ENCODE assay signal across 1 cellular context in the genomic region with DNA sequence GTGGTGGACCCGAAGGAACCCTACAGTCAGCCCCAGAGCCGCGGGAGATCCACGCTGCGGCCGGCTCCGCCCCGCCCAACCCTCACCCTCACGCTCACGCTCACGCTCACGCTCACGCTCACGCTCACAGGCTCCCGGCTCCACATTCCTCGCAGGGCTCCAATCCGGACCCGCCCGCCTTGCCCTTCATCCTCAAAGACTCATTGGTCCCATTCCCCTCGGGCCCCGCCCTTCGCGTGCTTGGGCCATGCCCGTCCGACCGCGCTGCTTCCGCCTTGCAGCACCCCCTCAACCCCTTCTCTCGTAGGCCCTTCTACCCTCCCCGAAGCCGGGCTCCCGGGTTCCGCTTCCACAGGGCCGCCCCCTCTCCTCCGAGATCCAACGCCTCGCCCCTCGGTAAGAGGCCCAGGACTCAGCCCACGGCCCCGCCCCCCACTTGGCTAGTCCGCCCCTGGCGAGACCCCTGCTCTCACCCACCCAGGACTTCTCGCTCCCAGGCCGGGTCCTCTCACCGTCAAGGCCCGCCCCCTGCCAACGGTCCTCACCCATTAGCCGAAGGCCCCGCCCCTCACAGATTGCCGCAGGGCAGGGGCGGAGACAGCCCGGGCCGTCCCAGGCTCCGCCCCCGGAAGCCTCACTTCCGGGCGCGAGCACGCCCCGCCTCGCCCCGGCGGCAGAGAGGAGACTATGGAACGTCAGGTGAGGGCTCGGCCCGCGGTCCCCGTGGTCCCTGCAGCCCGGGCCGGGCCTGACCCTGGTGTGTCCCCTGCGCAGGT.
TF ChIP-seq lines count a peak whose summit lies in the region.

TSS of gene APEH (plus strand) at position 637 of the 776 bp plus-strand sequence. CDS start at position 688, 51 bp downstream.

TF ChIP-seq in GM12878, 131 proteins besides CTCF, POLR2A, EP300 and RAD21 (continued from another document and continues in another):
- TF ChIP-seq USF2 (IDR thresholded peaks at IDR 0.05; ENCODE audit: borderline replicate concordance, low read depth, low read length), result no peak
- TF ChIP-seq RFX5 (IDR thresholded peaks at IDR 0.05; ENCODE audit: low read depth, low read length), result peak; percentile 50; the same call in 1 of the 2 replicates
- TF ChIP-seq CREM (IDR thresholded peaks at IDR 0.05; ENCODE audit: low read depth), result peak; percentile 11; the same call in 1 of the 2 replicates
- peak; percentile 95 for TF ChIP-seq NBN (IDR thresholded peaks at IDR 0.05)
- peak; percentile 85 for TF ChIP-seq PBX3 (IDR thresholded peaks at IDR 0.05; ENCODE audit: insufficient replicate concordance, low read depth, low read length)
- no peak for TF ChIP-seq PAX8 (IDR thresholded peaks at IDR 0.05)
- no peak for TF ChIP-seq E2F4 (IDR thresholded peaks at IDR 0.05; ENCODE audit: low read depth, low read length)
- TF ChIP-seq KLF5 (IDR thresholded peaks at IDR 0.05; ENCODE audit: partially characterized antibody), result no peak
- no peak for TF ChIP-seq MEF2A (IDR thresholded peaks at IDR 0.05; ENCODE audit: insufficient read depth, low read depth, low read length)
- TF ChIP-seq YBX1 (IDR thresholded peaks at IDR 0.05), result no peak
- no peak for TF ChIP-seq ZZZ3 (IDR thresholded peaks at IDR 0.05; ENCODE audit: control insufficient read depth, insufficient read length, low read depth)
- peak; percentile 6; the same call in 1 of the 2 replicates for TF ChIP-seq TCF12 (IDR thresholded peaks at IDR 0.05; ENCODE audit: low read depth, low read length)
- TF ChIP-seq DPF2 (IDR thresholded peaks at IDR 0.05), result no peak; the same call in none of the 2 replicates
- no peak for TF ChIP-seq ZNF384 (IDR thresholded peaks at IDR 0.05; ENCODE audit: borderline replicate concordance, low read depth, low read length)
- no peak for TF ChIP-seq JUNB (IDR thresholded peaks at IDR 0.05)
- TF ChIP-seq, protein P1, sequence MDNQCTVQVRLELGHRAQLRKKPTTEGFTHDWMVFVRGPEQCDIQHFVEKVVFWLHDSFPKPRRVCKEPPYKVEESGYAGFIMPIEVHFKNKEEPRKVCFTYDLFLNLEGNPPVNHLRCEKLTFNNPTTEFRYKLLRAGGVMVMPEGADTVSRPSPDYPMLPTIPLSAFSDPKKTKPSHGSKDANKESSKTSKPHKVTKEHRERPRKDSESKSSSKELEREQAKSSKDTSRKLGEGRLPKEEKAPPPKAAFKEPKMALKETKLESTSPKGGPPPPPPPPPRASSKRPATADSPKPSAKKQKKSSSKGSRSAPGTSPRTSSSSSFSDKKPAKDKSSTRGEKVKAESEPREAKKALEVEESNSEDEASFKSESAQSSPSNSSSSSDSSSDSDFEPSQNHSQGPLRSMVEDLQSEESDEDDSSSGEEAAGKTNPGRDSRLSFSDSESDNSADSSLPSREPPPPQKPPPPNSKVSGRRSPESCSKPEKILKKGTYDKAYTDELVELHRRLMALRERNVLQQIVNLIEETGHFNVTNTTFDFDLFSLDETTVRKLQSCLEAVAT (IDR thresholded peaks at IDR 0.05), result no peak
- no peak for TF ChIP-seq ZNF622 (IDR thresholded peaks at IDR 0.05)
- TF ChIP-seq, protein P2, sequence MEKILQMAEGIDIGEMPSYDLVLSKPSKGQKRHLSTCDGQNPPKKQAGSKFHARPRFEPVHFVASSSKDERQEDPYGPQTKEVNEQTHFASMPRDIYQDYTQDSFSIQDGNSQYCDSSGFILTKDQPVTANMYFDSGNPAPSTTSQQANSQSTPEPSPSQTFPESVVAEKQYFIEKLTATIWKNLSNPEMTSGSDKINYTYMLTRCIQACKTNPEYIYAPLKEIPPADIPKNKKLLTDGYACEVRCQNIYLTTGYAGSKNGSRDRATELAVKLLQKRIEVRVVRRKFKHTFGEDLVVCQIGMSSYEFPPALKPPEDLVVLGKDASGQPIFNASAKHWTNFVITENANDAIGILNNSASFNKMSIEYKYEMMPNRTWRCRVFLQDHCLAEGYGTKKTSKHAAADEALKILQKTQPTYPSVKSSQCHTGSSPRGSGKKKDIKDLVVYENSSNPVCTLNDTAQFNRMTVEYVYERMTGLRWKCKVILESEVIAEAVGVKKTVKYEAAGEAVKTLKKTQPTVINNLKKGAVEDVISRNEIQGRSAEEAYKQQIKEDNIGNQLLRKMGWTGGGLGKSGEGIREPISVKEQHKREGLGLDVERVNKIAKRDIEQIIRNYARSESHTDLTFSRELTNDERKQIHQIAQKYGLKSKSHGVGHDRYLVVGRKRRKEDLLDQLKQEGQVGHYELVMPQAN (conservative IDR thresholded peaks at IDR 0.05), result no peak; the same call in 1 of the 2 replicates
- TF ChIP-seq RCOR1 (conservative IDR thresholded peaks at IDR 0.05; ENCODE audit: low read depth, low read length), result no peak
- no peak for TF ChIP-seq NFYA (IDR thresholded peaks at IDR 0.05; ENCODE audit: borderline replicate concordance, low read depth, low read length)
- TF ChIP-seq ETV6 (conservative IDR thresholded peaks at IDR 0.05 in 1 of 2, IDR thresholded peaks at IDR 0.05 in 1 of 2; ENCODE audit: borderline replicate concordance in 1 of 2, low read depth in 1 of 2), result no peak
- TF ChIP-seq MTA3 (IDR thresholded peaks at IDR 0.05; ENCODE audit: borderline replicate concordance, low read length), result no peak
- peak; percentile 82 for TF ChIP-seq SP1 (IDR thresholded peaks at IDR 0.05; ENCODE audit: low read depth, low read length)
- TF ChIP-seq POU2F2 (IDR thresholded peaks at IDR 0.05; ENCODE audit: borderline replicate concordance, low read depth, low read length), result no peak
- TF ChIP-seq PRDM15 (CRISPR knock-in tag; IDR thresholded peaks at IDR 0.05), result no peak
- peak; percentile 33; the same call in 1 of the 2 replicates for TF ChIP-seq NR2C1 (IDR thresholded peaks at IDR 0.05)
- no peak for TF ChIP-seq ZBED1 (IDR thresholded peaks at IDR 0.05; ENCODE audit: borderline replicate concordance)
- TF ChIP-seq, protein P3, sequence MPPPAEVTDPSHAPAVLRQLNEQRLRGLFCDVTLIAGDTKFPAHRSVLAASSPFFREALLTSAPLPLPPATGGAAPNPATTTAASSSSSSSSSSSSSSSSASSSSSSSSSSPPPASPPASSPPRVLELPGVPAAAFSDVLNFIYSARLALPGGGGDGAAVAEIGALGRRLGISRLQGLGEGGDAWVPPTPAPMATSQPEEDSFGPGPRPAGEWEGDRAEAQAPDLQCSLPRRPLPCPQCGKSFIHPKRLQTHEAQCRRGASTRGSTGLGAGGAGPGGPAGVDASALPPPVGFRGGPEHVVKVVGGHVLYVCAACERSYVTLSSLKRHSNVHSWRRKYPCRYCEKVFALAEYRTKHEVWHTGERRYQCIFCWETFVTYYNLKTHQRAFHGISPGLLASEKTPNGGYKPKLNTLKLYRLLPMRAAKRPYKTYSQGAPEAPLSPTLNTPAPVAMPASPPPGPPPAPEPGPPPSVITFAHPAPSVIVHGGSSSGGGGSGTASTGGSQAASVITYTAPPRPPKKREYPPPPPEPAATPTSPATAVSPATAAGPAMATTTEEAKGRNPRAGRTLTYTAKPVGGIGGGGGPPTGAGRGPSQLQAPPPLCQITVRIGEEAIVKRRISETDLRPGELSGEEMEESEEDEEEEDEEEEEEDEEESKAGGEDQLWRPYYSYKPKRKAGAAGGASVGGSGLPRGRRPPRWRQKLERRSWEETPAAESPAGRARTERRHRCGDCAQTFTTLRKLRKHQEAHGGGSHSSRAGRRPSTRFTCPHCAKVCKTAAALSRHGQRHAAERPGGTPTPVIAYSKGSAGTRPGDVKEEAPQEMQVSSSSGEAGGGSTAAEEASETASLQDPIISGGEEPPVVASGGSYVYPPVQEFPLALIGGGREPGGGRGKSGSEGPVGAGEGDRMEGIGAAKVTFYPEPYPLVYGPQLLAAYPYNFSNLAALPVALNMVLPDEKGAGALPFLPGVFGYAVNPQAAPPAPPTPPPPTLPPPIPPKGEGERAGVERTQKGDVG (CRISPR knock-in tag; IDR thresholded peaks at IDR 0.05), result no peak
- TF ChIP-seq KDM1A (IDR thresholded peaks at IDR 0.05; ENCODE audit: borderline replicate concordance), result no peak
- peak; percentile 24; the same call in 1 of the 2 replicates for TF ChIP-seq CBFB (IDR thresholded peaks at IDR 0.05; ENCODE audit: low read depth)
- peak; percentile 95 for TF ChIP-seq PKNOX1 (IDR thresholded peaks at IDR 0.05)
- peak; percentile 83 for TF ChIP-seq GABPA (IDR thresholded peaks at IDR 0.05; ENCODE audit: low read depth)
- no peak for TF ChIP-seq FOXM1 (IDR thresholded peaks at IDR 0.05; ENCODE audit: low read depth, low read length)
- TF ChIP-seq SKIL (IDR thresholded peaks at IDR 0.05; ENCODE audit: low read depth, poor library complexity, severe bottlenecking), result no peak
